Comparison of ENCODE assay signal across 1 cellular context in the genomic region with DNA sequence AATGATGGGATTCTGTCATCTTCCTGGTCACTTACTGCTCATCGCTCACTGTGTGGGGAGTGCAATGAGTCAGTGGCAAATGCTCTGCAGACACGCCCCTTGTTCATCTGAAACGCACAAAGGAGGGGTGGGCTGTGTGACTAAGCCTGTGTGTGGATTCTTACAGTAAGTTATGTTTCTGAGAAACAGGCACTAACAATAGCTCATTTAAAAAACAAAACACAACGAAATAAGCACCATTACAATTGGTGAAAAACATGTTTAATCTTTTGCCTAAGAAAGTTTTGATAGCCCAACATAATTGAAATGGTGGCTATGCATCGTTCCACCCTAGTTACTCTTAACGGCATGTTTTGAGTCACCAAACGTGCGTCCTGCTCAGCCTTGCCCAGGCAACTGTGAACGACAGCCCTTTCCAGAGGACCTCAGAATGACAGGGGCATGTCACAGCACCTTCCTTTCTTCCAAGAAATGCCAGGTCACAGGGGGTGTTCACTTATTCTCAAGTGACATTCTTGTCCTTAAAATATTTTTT.
TF ChIP-seq lines count a peak whose summit lies in the region.

No MANE protein-coding gene starts in this region.

TF ChIP-seq in K562, 482 proteins besides CTCF, POLR2A, EP300 and RAD21 (continued from another document):
- no peak for TF ChIP-seq ZNF830 (CRISPR knock-in tag; IDR thresholded peaks at IDR 0.05)
- TF ChIP-seq, protein P1, sequence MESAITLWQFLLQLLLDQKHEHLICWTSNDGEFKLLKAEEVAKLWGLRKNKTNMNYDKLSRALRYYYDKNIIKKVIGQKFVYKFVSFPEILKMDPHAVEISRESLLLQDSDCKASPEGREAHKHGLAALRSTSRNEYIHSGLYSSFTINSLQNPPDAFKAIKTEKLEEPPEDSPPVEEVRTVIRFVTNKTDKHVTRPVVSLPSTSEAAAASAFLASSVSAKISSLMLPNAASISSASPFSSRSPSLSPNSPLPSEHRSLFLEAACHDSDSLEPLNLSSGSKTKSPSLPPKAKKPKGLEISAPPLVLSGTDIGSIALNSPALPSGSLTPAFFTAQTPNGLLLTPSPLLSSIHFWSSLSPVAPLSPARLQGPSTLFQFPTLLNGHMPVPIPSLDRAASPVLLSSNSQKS (CRISPR knock-in tag; IDR thresholded peaks at IDR 0.05) = no peak
- no peak for TF ChIP-seq ARID2 (IDR thresholded peaks at IDR 0.05)
- no peak for TF ChIP-seq BRCA1 (IDR thresholded peaks at IDR 0.05)
- no peak for TF ChIP-seq BRCA1 (CRISPR knock-in tag; IDR thresholded peaks at IDR 0.05)
- TF ChIP-seq JUND (IDR thresholded peaks at IDR 0.05; ENCODE audit: borderline replicate concordance, low read depth, low read length) = peak; percentile 87; the same call in 1 of the 2 replicates
- peak; percentile 91; the same call in 2 of the 3 replicates for TF ChIP-seq JUND (tag; IDR thresholded peaks at IDR 0.05; ENCODE audit: borderline replicate concordance, low read depth, low read length)
- TF ChIP-seq HMGN3 (IDR thresholded peaks at IDR 0.05; ENCODE audit: borderline replicate concordance, extremely low read depth, insufficient read length, low read depth, low read length) = no peak
- TF ChIP-seq GABPA (tag; conservative IDR thresholded peaks at IDR 0.05; ENCODE audit: low read depth) = 0 out of 2 replicates have a peak, but pooled peaks have one; percentile 45
- peak; percentile 63; the same call in 1 of the 2 replicates for TF ChIP-seq L3MBTL2 (IDR thresholded peaks at IDR 0.05)
- no peak for TF ChIP-seq DMBX1 (CRISPR knock-in tag; IDR thresholded peaks at IDR 0.05; ENCODE audit: borderline replicate concordance)
- TF ChIP-seq SETDB1 (IDR thresholded peaks at IDR 0.05; ENCODE audit: low read length) = no peak
- TF ChIP-seq ZNF143 (CRISPR knock-in tag; IDR thresholded peaks at IDR 0.05) = no peak
- TF ChIP-seq ZEB2 (IDR thresholded peaks at IDR 0.05) = no peak
- TF ChIP-seq NFRKB (IDR thresholded peaks at IDR 0.05; ENCODE audit: low read depth) = no peak
- no peak for TF ChIP-seq ZNF507 (tag; conservative IDR thresholded peaks at IDR 0.05)
